Comparison of ENCODE assay signal across 15 cellular contexts in the genomic region with DNA sequence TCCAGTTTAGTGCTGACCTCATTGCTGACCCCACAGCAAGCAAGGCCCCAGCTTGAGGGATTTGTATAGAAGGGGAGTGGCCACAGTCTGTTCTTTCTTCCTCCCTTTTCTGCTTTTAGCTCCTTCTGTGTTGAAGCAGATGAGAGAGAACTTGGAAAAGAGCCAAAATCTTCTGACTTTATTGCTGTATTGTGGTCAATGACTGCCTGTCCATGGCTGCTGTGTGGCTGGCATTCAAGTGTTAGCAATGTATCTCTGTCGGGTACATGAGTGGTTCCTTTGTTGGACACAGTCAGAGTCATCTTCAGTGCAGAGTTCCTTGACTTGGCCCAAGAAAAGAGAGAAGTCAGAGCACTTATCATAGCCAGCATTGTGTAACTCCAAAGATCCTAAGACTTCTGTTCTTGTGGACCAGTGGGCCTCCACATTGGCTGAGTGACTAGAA.
A peak's percentile ranks its signal among the peaks of the same experiment; 100 is the strongest.
DNase-seq lines count a peak whose midpoint lies in the region; ATAC-seq and TF ChIP-seq lines count a peak whose summit lies in the region.
"Had no signal": no experiment of that assay in that cellular context is flagged by ENCODE, and none has a peak within 500 bp of the region (broad histone marks: within the 10 kb centered on the region; RNA-seq: fewer than 3 reads in every experiment).

No MANE protein-coding gene starts in this region.

- H2AK5ac ChIP-seq in IMR-90 (ENCODE audit: low read depth, low read length): no peak overlapping the region
- no peak overlapping the region for H2AK5ac ChIP-seq in mesenchymal stem cell (ENCODE audit: low read length, severe bottlenecking)

- no CpG with 5 or more reads among the region's 1 CpG for WGBS in IMR-90 (ENCODE audit: extremely low coverage in 2 of 2, insufficient read length in 1 of 2), 2 experiments
- WGBS in mesenchymal stem cell: 26% methylated on average over 1 of the region's 1 CpG

- H4K91ac ChIP-seq in IMR-90 (ENCODE audit: insufficient read depth, low read depth, low read length) (no peak overlapping the region), mesenchymal stem cell (ENCODE audit: low read length) (no peak overlapping the region)

- DNase-seq in IMR-90 (peak; percentile 1), NCI-H2029 treated with DMSO at 0.1 percent for 48 hours (lab: John Stamatoyannopoulos, UW) (peak; percentile 40), astrocyte of the spinal cord (ENCODE audit: low read depth, low spot score) (peak; percentile 4), mesenchymal stem cell (peak; percentile 6), NCI-H82 treated with DMSO at 0.1 percent for 48 hours (lab: John Stamatoyannopoulos, UW; ENCODE audit: unreplicated experiment) (no peak), DMS114 treated with DMSO at 0.1 percent for 48 hours (lab: John Stamatoyannopoulos, UW; ENCODE audit: unreplicated experiment) (no peak)
- DNase-seq: activated CD8-positive, alpha-beta memory T cell treated with anti-CD3 and anti-CD28 coated beads for 24 hours; foreskin fibroblast; NCI-H524 treated with DMSO at 0.1 percent for 48 hours; T-helper 17 cell had no signal

- TF ChIP-seq RAD21 in IMR-90 (IDR thresholded peaks at IDR 0.05; ENCODE audit: low read length): no peak

- no peak overlapping the region for H3K4me3 ChIP-seq in IMR-90 (ENCODE audit: insufficient read depth, low read depth, low read length)
- no peak overlapping the region for H3K4me3 ChIP-seq in astrocyte of the spinal cord (ENCODE audit: low read depth, low read length)
- H3K4me3 ChIP-seq in mesenchymal stem cell (ENCODE audit: insufficient read depth in 1 of 2, low read depth in 1 of 2, low read length in 2 of 2): no peak overlapping the region
- H3K4me3 ChIP-seq: HAP-1, lung had no signal

- no TSS peak for BruUV-seq in IMR-90 (replicated peaks; lab: Mats Ljungman, UMichigan)

- no peak overlapping the region for H4K5ac ChIP-seq in IMR-90 (ENCODE audit: low read depth, low read length)

- no peaks in the 10 kb centered on the region for H3K9me1 ChIP-seq in IMR-90 (ENCODE audit: insufficient read depth, low read length)

- H2BK120ac ChIP-seq in IMR-90 (ENCODE audit: low read depth, low read length): no peak overlapping the region
- H2BK120ac ChIP-seq in mesenchymal stem cell (ENCODE audit: low read depth, low read length): no peak overlapping the region

- H3K4ac ChIP-seq in IMR-90 (ENCODE audit: low read depth, low read length) (no peak overlapping the region), mesenchymal stem cell (ENCODE audit: low read depth in 1 of 2, low read length in 2 of 2) (no peak overlapping the region)

- no peak overlapping the region for H2BK20ac ChIP-seq in IMR-90 (ENCODE audit: low read depth, low read length)

- H3K27ac ChIP-seq in IMR-90 (ENCODE audit: insufficient read depth, low read length) (no peak overlapping the region), mesenchymal stem cell (ENCODE audit: low read length, poor library complexity, severe bottlenecking) (no peak overlapping the region)

- CTCF ChIA-PET in IMR-90 (lab: Yijun Ruan, JAX): no interaction called here

- in situ Hi-C loops in IMR-90 (cut with MboI; ENCODE audit: low sequenced_read_pairs): no loop called here
- in situ Hi-C loops in astrocyte of the spinal cord (cut with HindIII; ENCODE audit: low sequenced_read_pairs): no loop called here

- intact Hi-C loops in IMR-90 (cut with micrococcal nuclease): no loop called here

- no peak for TF ChIP-seq POLR2A in IMR-90 (IDR thresholded peaks at IDR 0.05; ENCODE audit: low read depth, low read length)

- no peak for ATAC-seq in IMR-90 (ENCODE audit: low read depth)
- no peak for ATAC-seq in HG03108 (IDR thresholded peaks at IDR 0.05; ENCODE audit: unreplicated experiment)
- ATAC-seq in HG03175 (IDR thresholded peaks at IDR 0.05; ENCODE audit: unreplicated experiment): no peak
- ATAC-seq: activated naive CD4-positive, alpha-beta T cell treated with anti-CD3 and anti-CD28 coated beads, Interleukin-2, amount 50 U/mL, for 72 hours; T-helper 17 cell had no signal

- no peaks in the 10 kb centered on the region for H3K79me1 ChIP-seq in IMR-90 (ENCODE audit: low read depth in 1 of 2, low read length in 2 of 2)
- no peaks in the 10 kb centered on the region for H3K79me1 ChIP-seq in mesenchymal stem cell (replicated peaks; ENCODE audit: low read length, poor library complexity, severe bottlenecking)

- no peak overlapping the region for H2BK15ac ChIP-seq in IMR-90 (ENCODE audit: low read depth, low read length)
- no peak overlapping the region for H2BK15ac ChIP-seq in mesenchymal stem cell (ENCODE audit: low read depth, poor library complexity, severe bottlenecking)

- no peak overlapping the region for H4K8ac ChIP-seq in IMR-90 (ENCODE audit: low read depth in 2 of 2, low read length in 2 of 2)
- no peak overlapping the region for H4K8ac ChIP-seq in mesenchymal stem cell (ENCODE audit: low read length)

- POLR2A ChIA-PET in IMR-90 (lab: Charles Lee; ENCODE audit: unreplicated experiment): no interaction called here

- H3K4me2 ChIP-seq in IMR-90 (ENCODE audit: low read depth, low read length): no peak overlapping the region
- no peak overlapping the region for H3K4me2 ChIP-seq in mesenchymal stem cell (ENCODE audit: low read length, poor library complexity, severe bottlenecking)

- dilution Hi-C loops in IMR-90 (cut with HindIII; ENCODE audit: low sequenced_read_pairs, unreplicated experiment): no loop called here

- H3K36me3 ChIP-seq in IMR-90 (ENCODE audit: control insufficient read depth, insufficient read depth, low read length) (no peaks in the 10 kb centered on the region), mesenchymal stem cell (ENCODE audit: control insufficient read depth in 1 of 2, insufficient read depth in 2 of 2, low read depth in 1 of 2, low read length in 2 of 2) (no peaks in the 10 kb centered on the region)
- H3K36me3 ChIP-seq: HAP-1 had no signal

- H3K56ac ChIP-seq in IMR-90 (ENCODE audit: extremely low read depth, insufficient read depth, low read length): no peak overlapping the region

- no peaks in the 10 kb centered on the region for H3K9me3 ChIP-seq in IMR-90 (ENCODE audit: control insufficient read depth, insufficient read depth, low read length)
- H3K9me3 ChIP-seq in mesenchymal stem cell (ENCODE audit: control insufficient read depth, low read length): peaks cover 8% of the 10 kb centered on the region
- H3K9me3 ChIP-seq: HAP-1 had no signal

- H3K14ac ChIP-seq in IMR-90 (replicated peaks; ENCODE audit: low read depth, low read length) (no peak overlapping the region), mesenchymal stem cell (ENCODE audit: low read length in 2 of 2) (no peak overlapping the region)

- H2BK12ac ChIP-seq in mesenchymal stem cell (ENCODE audit: low read length in 2 of 2): no peak overlapping the region

- H3K18ac ChIP-seq in IMR-90 (ENCODE audit: low read depth, low read length) (no peak overlapping the region), mesenchymal stem cell (ENCODE audit: low read depth in 1 of 2, low read length in 2 of 2) (no peak overlapping the region)

- no peak overlapping the region for H2AK9ac ChIP-seq in IMR-90 (replicated peaks; ENCODE audit: low read depth, low read length, poor library complexity)

- H4K20me1 ChIP-seq in IMR-90 (ENCODE audit: insufficient read depth, low read length): no peaks in the 10 kb centered on the region

- H2AFZ ChIP-seq in IMR-90 (replicated peaks; ENCODE audit: low read length, poor library complexity) (peak overlapping the region; percentile 32), mesenchymal stem cell (ENCODE audit: low read depth, low read length) (no peak overlapping the region)

- TF ChIP-seq CTCF in IMR-90 (conservative IDR thresholded peaks at IDR 0.05; ENCODE audit: low read depth, low read length) (no peak), astrocyte of the spinal cord (IDR thresholded peaks at IDR 0.05; ENCODE audit: low read depth, low read length) (no peak)

- no peak overlapping the region for H3K23ac ChIP-seq in IMR-90 (ENCODE audit: low read depth, low read length)
- no peak overlapping the region for H3K23ac ChIP-seq in mesenchymal stem cell (ENCODE audit: low read length in 2 of 2)

- H3K4me1 ChIP-seq in IMR-90 (ENCODE audit: control insufficient read depth, insufficient read depth, low read length): no peaks in the 10 kb centered on the region
- H3K4me1 ChIP-seq in mesenchymal stem cell (ENCODE audit: control insufficient read depth, insufficient read depth, low read depth, low read length): no peaks in the 10 kb centered on the region
- H3K4me1 ChIP-seq: HAP-1 had no signal

- H2BK5ac ChIP-seq in IMR-90 (ENCODE audit: low read depth, low read length, poor library complexity, severe bottlenecking) (no peak overlapping the region), mesenchymal stem cell (ENCODE audit: low read depth, low read length, poor library complexity, severe bottlenecking) (no peak overlapping the region)

- no peaks in the 10 kb centered on the region for H3K27me3 ChIP-seq in IMR-90 (ENCODE audit: control insufficient read depth, insufficient read depth, low read length)
- H3K27me3 ChIP-seq in mesenchymal stem cell (ENCODE audit: control insufficient read depth in 1 of 2, insufficient read depth in 1 of 2, low read length in 2 of 2): peaks cover 0 to 5% of the 10 kb centered on the region in 2 experiments

- no peak overlapping the region for H3K9ac ChIP-seq in IMR-90 (ENCODE audit: low read depth, low read length)
- H3K9ac ChIP-seq in mesenchymal stem cell (ENCODE audit: low read length): no peak overlapping the region

TF ChIP-seq in IMR-90, 13 proteins besides CTCF, POLR2A, EP300 and RAD21 (continues in another document):
- TF ChIP-seq BHLHE40 (IDR thresholded peaks at IDR 0.05; ENCODE audit: low read depth, low read length) (no peak), SMC3 (IDR thresholded peaks at IDR 0.05; ENCODE audit: low read depth, low read length) (no peak), RCOR1 (IDR thresholded peaks at IDR 0.05; ENCODE audit: insufficient replicate concordance, low read length) (no peak), RFX5 (IDR thresholded peaks at IDR 0.05; ENCODE audit: low read depth, low read length) (no peak), MXI1 (IDR thresholded peaks at IDR 0.05; ENCODE audit: borderline replicate concordance, low read depth, low read length) (no peak), MAFK (IDR thresholded peaks at IDR 0.05; ENCODE audit: low read depth, low read length) (no peak)
- TF ChIP-seq, protein P1, sequence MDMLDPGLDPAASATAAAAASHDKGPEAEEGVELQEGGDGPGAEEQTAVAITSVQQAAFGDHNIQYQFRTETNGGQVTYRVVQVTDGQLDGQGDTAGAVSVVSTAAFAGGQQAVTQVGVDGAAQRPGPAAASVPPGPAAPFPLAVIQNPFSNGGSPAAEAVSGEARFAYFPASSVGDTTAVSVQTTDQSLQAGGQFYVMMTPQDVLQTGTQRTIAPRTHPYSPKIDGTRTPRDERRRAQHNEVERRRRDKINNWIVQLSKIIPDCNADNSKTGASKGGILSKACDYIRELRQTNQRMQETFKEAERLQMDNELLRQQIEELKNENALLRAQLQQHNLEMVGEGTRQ (IDR thresholded peaks at IDR 0.05; ENCODE audit: low read depth, low read length): no peak

Comparison
In these comparisons a context has a peak if more than half of its experiments do, and no peak if none do; other contexts are left out.
1. DNase-seq: peak in IMR-90 (single experiment), NCI-H2029 treated with DMSO at 0.1 percent for 48 hours (single experiment), astrocyte of the spinal cord (single experiment) and mesenchymal stem cell (single experiment); none in NCI-H82 treated with DMSO at 0.1 percent for 48 hours (single experiment) and DMS114 treated with DMSO at 0.1 percent for 48 hours (single experiment).